7 cellular contexts compared by ENCODE assay signal in the genomic region with DNA sequence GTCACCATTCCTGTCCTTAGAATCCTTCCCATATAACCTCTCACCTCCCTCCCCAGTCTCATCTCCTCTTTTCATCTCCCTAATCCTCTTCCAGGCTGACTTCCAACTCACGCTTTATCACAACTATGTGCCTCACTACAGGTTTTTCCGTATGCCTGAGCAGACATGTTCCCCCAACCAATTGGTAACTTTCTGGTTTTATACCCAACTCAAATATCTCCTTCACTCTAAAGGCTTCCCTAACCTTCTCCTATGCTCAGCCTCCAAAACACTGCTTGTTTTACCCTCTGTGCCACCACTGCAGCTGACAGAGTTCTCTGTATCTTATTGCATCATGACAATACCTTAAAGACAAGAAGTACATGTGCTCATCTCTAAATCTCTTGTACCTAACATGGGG.
"Had no signal": no experiment of that assay in that cellular context is flagged by ENCODE, and none has a peak within 500 bp of the region (broad histone marks: within the 10 kb centered on the region; RNA-seq: fewer than 3 reads in every experiment).

No MANE protein-coding gene starts in this region.

- H3K4me2 ChIP-seq: KMS-11 had no signal

- DNase-seq: IMR-90, Karpas-422, KG1 had no signal

- H3K4me3 Mint-ChIP-seq: IgD-negative memory B cell had no signal

- H3K9ac ChIP-seq: KMS-11 had no signal

- H3K27ac Mint-ChIP-seq: IgD-negative memory B cell had no signal

- H3K4me1 Mint-ChIP-seq: IgD-negative memory B cell had no signal

- H3K27ac ChIP-seq: HL-60, KMS-11 had no signal

- FAIRE-seq: HTR-8/SVneo had no signal

- H3K27me3 Mint-ChIP-seq: IgD-negative memory B cell had no signal
